ENCODE assay signal across 14 cellular contexts in the genomic region with DNA sequence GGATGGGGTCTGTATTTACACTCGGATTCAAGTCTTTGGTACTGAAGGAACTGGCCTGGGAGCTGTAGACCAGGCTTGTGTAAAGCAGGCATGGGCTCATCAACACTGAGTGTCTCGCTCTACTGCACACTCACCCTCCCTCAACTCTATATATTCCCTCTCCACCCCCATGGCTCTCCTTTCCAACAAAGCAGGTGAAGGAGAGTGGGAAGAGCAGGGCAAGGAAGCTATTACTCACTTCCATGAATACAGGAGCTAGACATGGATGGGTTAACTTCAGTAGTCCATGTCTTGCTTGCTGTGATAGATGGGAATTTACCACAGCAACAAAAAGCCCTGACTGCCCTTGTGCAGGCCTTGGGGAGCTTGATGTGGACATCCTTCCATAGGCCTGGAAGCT. TPM values are rescaled to one million over a fixed set of nuclear protein-coding genes. Genes with fewer than 3 reads are reported as not detected.
DNase-seq lines count a peak whose midpoint lies in the region; ATAC-seq and TF ChIP-seq lines count a peak whose summit lies in the region.
"Had no signal": no experiment of that assay in that cellular context is flagged by ENCODE, and none has a peak within 500 bp of the region (broad histone marks: within the 10 kb centered on the region; RNA-seq: fewer than 3 reads in every experiment).

No MANE protein-coding gene starts in this region.

- in situ Hi-C loops in GM23248 (cut with MboI) = no loop called here

- H3K36me3 ChIP-seq in esophagus muscularis mucosa = no peaks in the 10 kb centered on the region
- no peaks in the 10 kb centered on the region for H3K36me3 ChIP-seq in GM23248 (ENCODE audit: low read depth)
- H3K36me3 ChIP-seq in gastroesophageal sphincter = no peaks in the 10 kb centered on the region
- H3K36me3 ChIP-seq: BE2C had no signal

- no peak overlapping the region for H3K9ac ChIP-seq in GM23248

- peaks cover 7% of the 10 kb centered on the region for H3K9me3 Mint-ChIP-seq in neural crest cell

- no peak for TF ChIP-seq CTCF in esophagus muscularis mucosa (IDR thresholded peaks at IDR 0.05)
- no peak for TF ChIP-seq CTCF in neural crest cell (conservative IDR thresholded peaks at IDR 0.05)
- TF ChIP-seq CTCF in gastroesophageal sphincter (IDR thresholded peaks at IDR 0.05) = no peak

- no peaks in the 10 kb centered on the region for H3K27me3 Mint-ChIP-seq in neural crest cell (ENCODE audit: low read depth)

- H3K4me3 ChIP-seq in esophagus muscularis mucosa (no peak overlapping the region), GM23248 (no peak overlapping the region), gastroesophageal sphincter (no peak overlapping the region)

- H2AFZ ChIP-seq in GM23248 = no peak overlapping the region

- no peak overlapping the region for H3K27ac ChIP-seq in esophagus muscularis mucosa (replicated peaks in 1 of 4)
- no peak overlapping the region for H3K27ac ChIP-seq in GM23248
- H3K27ac ChIP-seq in gastroesophageal sphincter = no peak overlapping the region

- H3K4me1 Mint-ChIP-seq in neural crest cell = peaks cover 30% of the 10 kb centered on the region

- no peak overlapping the region for H3K4me2 ChIP-seq in GM23248 (ENCODE audit: unreplicated experiment)

- peak overlapping the region; percentile 97 for H3K27ac Mint-ChIP-seq in neural crest cell (ENCODE audit: unreplicated experiment)

- WGBS in esophagus muscularis mucosa = 94% methylated on average over 2 of the region's 2 CpGs
- 55 to 62% methylated on average over 2 of the region's 2 CpGs for WGBS in GM23248 (ENCODE audit: low coverage in 1 of 2, low lambda C conversion rate in 2 of 2, missing lambda C conversion rate in 2 of 2), 2 experiments
- WGBS in gastroesophageal sphincter (ENCODE audit: low coverage in 1 of 2), 2 donors = 80% methylated on average over 1 of the region's 2 CpGs; no CpG with 5 or more reads in 1 of the 2 donors

- peak; percentile 27 for DNase-seq in NCI-H146 treated with DMSO at 0.1 percent for 48 hours (lab: John Stamatoyannopoulos, UW; ENCODE audit: unreplicated experiment)
- peak; percentile 84 for DNase-seq in NCI-H345 treated with DMSO at 0.1 percent for 48 hours (lab: John Stamatoyannopoulos, UW; ENCODE audit: unreplicated experiment)
- peak; percentile 86 for DNase-seq in esophagus muscularis mucosa (ENCODE audit: extremely low spot score)
- DNase-seq in neural crest cell (ENCODE audit: low read depth, low spot score) = no peak
- no peak for DNase-seq in NCI-H526 (lab: John Stamatoyannopoulos, UW)
- DNase-seq in GM23248 = no peak
- DNase-seq: BE2C; Karpas-422; NCI-H2029; NK-92 treated with Interleukin-12 subunit alpha and Interleukin-12 subunit beta, amount 100 ng/mL, for 24 hours had no signal

- TF ChIP-seq EP300 in esophagus muscularis mucosa (IDR thresholded peaks at IDR 0.05) (no peak), gastroesophageal sphincter (IDR thresholded peaks at IDR 0.05) (no peak)

- ATAC-seq in HG03175 (IDR thresholded peaks at IDR 0.05; ENCODE audit: unreplicated experiment) = no peak
- ATAC-seq in gastroesophageal sphincter = no peak
- ATAC-seq: SK-N-SH treated with all-trans-retinoic acid at 6 μM for 48 hours had no signal

- no peaks in the 10 kb centered on the region for H4K20me1 ChIP-seq in GM23248 (ENCODE audit: insufficient read depth)

- TF ChIP-seq POLR2A in esophagus muscularis mucosa (IDR thresholded peaks at IDR 0.05; ENCODE audit: low read depth) (no peak), gastroesophageal sphincter (IDR thresholded peaks at IDR 0.05) (no peak)

- H3K9me2 ChIP-seq in GM23248 (ENCODE audit: insufficient read depth) = no peaks in the 10 kb centered on the region

- intact Hi-C loops in esophagus muscularis mucosa (cut with DNase I) = no loop called here

- no peaks in the 10 kb centered on the region for H3K4me1 ChIP-seq in esophagus muscularis mucosa
- H3K4me1 ChIP-seq in GM23248 (ENCODE audit: insufficient read depth) = peaks cover 6% of the 10 kb centered on the region; the same call in 1 of the 2 replicates
- no peaks in the 10 kb centered on the region for H3K4me1 ChIP-seq in gastroesophageal sphincter

- H3K79me2 ChIP-seq in GM23248 (ENCODE audit: insufficient read depth) = no peaks in the 10 kb centered on the region

- H3K27me3 ChIP-seq in esophagus muscularis mucosa (no peaks in the 10 kb centered on the region), GM23248 (replicated peaks; ENCODE audit: insufficient read depth) (peaks cover 8% of the 10 kb centered on the region; the same call in 1 of the 2 replicates), gastroesophageal sphincter (no peaks in the 10 kb centered on the region)
- H3K27me3 ChIP-seq: BE2C had no signal

- H3F3A ChIP-seq in GM23248 (ENCODE audit: insufficient read depth) = no peaks in the 10 kb centered on the region

- no peak overlapping the region for H3K4me3 Mint-ChIP-seq in neural crest cell

- H3K36me3 Mint-ChIP-seq in neural crest cell (ENCODE audit: low read depth) = peaks cover 12% of the 10 kb centered on the region

- H3K9me3 ChIP-seq in esophagus muscularis mucosa = no peaks in the 10 kb centered on the region
- no peaks in the 10 kb centered on the region for H3K9me3 ChIP-seq in GM23248 (ENCODE audit: low read depth)
- no peaks in the 10 kb centered on the region for H3K9me3 ChIP-seq in gastroesophageal sphincter
- H3K9me3 ChIP-seq: BE2C had no signal

RNA-seq across cellular contexts. Expression of a gene that starts 20.7 kb away (rescaled TPM):
- 10 to 100 TPM; 23.2 to 50.7 (median 43.1) TPM for total RNA-seq in esophagus muscularis mucosa
- 1.1 and 1.3 TPM in 2 replicates for total RNA-seq in neural crest cell
- total RNA-seq in GM23248 (2014; rRNA removed; shearing (Covaris generic)) = 0.54 and 0.63 TPM in 2 replicates
- 0.18 and 0.34 TPM in 2 replicates for polyA plus RNA-seq in GM23248 (2016; fragmentation: Nextera tagmentation; extraction: Ambion mirVana)
- 10 to 100 TPM; 22.8 to 70.5 (median 42.0) TPM for total RNA-seq in gastroesophageal sphincter
- total RNA-seq: A673 had no signal

Comparison
In these comparisons a context has a peak if more than half of its experiments do, and no peak if none do; other contexts are left out.
1. DNase-seq: peak in NCI-H146 treated with DMSO at 0.1 percent for 48 hours (single experiment), NCI-H345 treated with DMSO at 0.1 percent for 48 hours (single experiment) and esophagus muscularis mucosa (single experiment); none in neural crest cell (single experiment), NCI-H526 (0 of 2) and GM23248 (single experiment).
2. RNA of a gene that starts 20.7 kb away (total RNA-seq): 23.2 to 50.7 TPM in esophagus muscularis mucosa and 22.8 to 70.5 TPM in gastroesophageal sphincter; 1.1 to 1.3 TPM in neural crest cell and 0.54 to 0.63 TPM in GM23248; every median in the first group is over 10 times any median in the second.